8 cellular contexts compared by ENCODE assay signal in genomic region chr15:84634228-84634837, GRCh38. TPM values are rescaled to one million over a fixed set of nuclear protein-coding genes. Genes with fewer than 3 reads are reported as not detected.
A peak's percentile ranks its signal among the peaks of the same experiment; 100 is the strongest.
DNase-seq lines count a peak whose midpoint lies in the region; ATAC-seq and TF ChIP-seq lines count a peak whose summit lies in the region.

No MANE protein-coding gene starts in this region.

- peaks cover 5% of the 10 kb centered on the region for H3K27me3 Mint-ChIP-seq in HFFc6 (ENCODE audit: insufficient read depth)
- H3K27me3 Mint-ChIP-seq in activated T-helper 2 cell treated with anti-CD3 and anti-CD28 coated beads, Interferon-gamma antibody, Interleukin-2, Interleukin-4, amounts not matched to agents 10 μg/mL and 5 μg/mL and 100 μg/mL, durations not matched to agents 14 hours and 24 hours and 36 hours (ENCODE audit: low read depth): no peaks in the 10 kb centered on the region

- ATAC-seq in stimulated activated effector memory CD8-positive, alpha-beta T cell treated with anti-CD3 and anti-CD28 coated beads, Interleukin-12 subunit alpha, Interleukin-12 subunit beta, amount 100 ng/mL, for 72 hours: no peak
- no peak for ATAC-seq in HG03439 (IDR thresholded peaks at IDR 0.05; ENCODE audit: unreplicated experiment)

- H3K4me1 Mint-ChIP-seq in HFFc6 (ENCODE audit: low read depth): peaks cover 58% of the 10 kb centered on the region
- peaks cover 43% of the 10 kb centered on the region for H3K4me1 Mint-ChIP-seq in activated T-helper 2 cell treated with anti-CD3 and anti-CD28 coated beads, Interferon-gamma antibody, Interleukin-2, Interleukin-4, amounts not matched to agents 10 μg/mL and 5 μg/mL and 100 μg/mL, durations not matched to agents 14 hours and 24 hours and 36 hours (ENCODE audit: low read depth)
- H3K4me1 Mint-ChIP-seq in stimulated activated effector memory CD8-positive, alpha-beta T cell treated with anti-CD3 and anti-CD28 coated beads, Interleukin-12 subunit alpha, Interleukin-12 subunit beta, amount 100 ng/mL, for 72 hours: peaks cover 37% of the 10 kb centered on the region

- peak overlapping the region; percentile 29; the same call in 1 of the 2 replicates for H3K27ac Mint-ChIP-seq in HFFc6
- H3K27ac Mint-ChIP-seq in activated T-helper 2 cell treated with anti-CD3 and anti-CD28 coated beads, Interferon-gamma antibody, Interleukin-2, Interleukin-4, amounts not matched to agents 10 μg/mL and 5 μg/mL and 100 μg/mL, durations not matched to agents 14 hours and 24 hours and 36 hours: peak overlapping the region; percentile 55
- H3K27ac Mint-ChIP-seq in stimulated activated effector memory CD8-positive, alpha-beta T cell treated with anti-CD3 and anti-CD28 coated beads, Interleukin-12 subunit alpha, Interleukin-12 subunit beta, amount 100 ng/mL, for 72 hours: peak overlapping the region; percentile 94

- DNase-seq in HFFc6 (no peak), HuH-7 (ENCODE audit: low spot score) (no peak), NCI-H187 (lab: John Stamatoyannopoulos, UW) (no peak)
- no peak for DNase-seq in activated T-helper 2 cell treated with anti-CD3 and anti-CD28 coated beads, Interferon-gamma antibody, Interleukin-2, Interleukin-4, amounts not matched to agents 10 μg/mL and 5 μg/mL and 100 μg/mL, durations not matched to agents 14 hours and 24 hours and 36 hours (ENCODE audit: low spot score)
- no peak for DNase-seq in stimulated activated effector memory CD8-positive, alpha-beta T cell treated with anti-CD3 and anti-CD28 coated beads, Interleukin-12 subunit alpha, Interleukin-12 subunit beta, amount 100 ng/mL, for 72 hours (ENCODE audit: low spot score in 2 of 2)
- DNase-seq in activated effector memory CD4-positive, alpha-beta T cell treated with Interleukin-2 at 50 U/mL for 16 hours: no peak

- H3K36me3 Mint-ChIP-seq in HFFc6 (ENCODE audit: low read depth): peaks cover 27% of the 10 kb centered on the region
- peaks cover 35% of the 10 kb centered on the region for H3K36me3 Mint-ChIP-seq in activated T-helper 2 cell treated with anti-CD3 and anti-CD28 coated beads, Interferon-gamma antibody, Interleukin-2, Interleukin-4, amounts not matched to agents 10 μg/mL and 5 μg/mL and 100 μg/mL, durations not matched to agents 14 hours and 24 hours and 36 hours (ENCODE audit: low read depth)
- peaks cover 73% of the 10 kb centered on the region for H3K36me3 Mint-ChIP-seq in stimulated activated effector memory CD8-positive, alpha-beta T cell treated with anti-CD3 and anti-CD28 coated beads, Interleukin-12 subunit alpha, Interleukin-12 subunit beta, amount 100 ng/mL, for 72 hours

- no peak for TF ChIP-seq CTCF in HFFc6 (IDR thresholded peaks at IDR 0.05)

- intact Hi-C loops in activated T-helper 2 cell treated with anti-CD3 and anti-CD28 coated beads, Interferon-gamma antibody, Interleukin-2, Interleukin-4, amounts not matched to agents 10 μg/mL and 5 μg/mL and 100 μg/mL, durations not matched to agents 14 hours and 24 hours and 36 hours (cut with micrococcal nuclease): no loop called here

- peak overlapping the region; percentile 64; the same call in 1 of the 2 replicates for H3K4me3 ChIP-seq in iPS-18c (ENCODE audit: insufficient read depth, low read depth, low read length)

- H3K9me3 ChIP-seq in iPS-18c (ENCODE audit: control insufficient read depth, insufficient read depth, low read length): no peaks in the 10 kb centered on the region

- H3K9me3 Mint-ChIP-seq in HFFc6: no peaks in the 10 kb centered on the region
- no peaks in the 10 kb centered on the region for H3K9me3 Mint-ChIP-seq in activated T-helper 2 cell treated with anti-CD3 and anti-CD28 coated beads, Interferon-gamma antibody, Interleukin-2, Interleukin-4, amounts not matched to agents 10 μg/mL and 5 μg/mL and 100 μg/mL, durations not matched to agents 14 hours and 24 hours and 36 hours
- H3K9me3 Mint-ChIP-seq in stimulated activated effector memory CD8-positive, alpha-beta T cell treated with anti-CD3 and anti-CD28 coated beads, Interleukin-12 subunit alpha, Interleukin-12 subunit beta, amount 100 ng/mL, for 72 hours: no peaks in the 10 kb centered on the region

- peak overlapping the region; percentile 83 for H3K4me3 Mint-ChIP-seq in HFFc6
- peak overlapping the region; percentile 94 for H3K4me3 Mint-ChIP-seq in activated T-helper 2 cell treated with anti-CD3 and anti-CD28 coated beads, Interferon-gamma antibody, Interleukin-2, Interleukin-4, amounts not matched to agents 10 μg/mL and 5 μg/mL and 100 μg/mL, durations not matched to agents 14 hours and 24 hours and 36 hours (ENCODE audit: low read depth)
- H3K4me3 Mint-ChIP-seq in stimulated activated effector memory CD8-positive, alpha-beta T cell treated with anti-CD3 and anti-CD28 coated beads, Interleukin-12 subunit alpha, Interleukin-12 subunit beta, amount 100 ng/mL, for 72 hours: peak overlapping the region; percentile 87

RNA-seq across cellular contexts. Expression of gene WDR73, which starts 19.8 kb away (rescaled TPM):
- 10 to 100 TPM; 19.9 to 23.7 (median 21.4) TPM for total RNA-seq in HFFc6 (2021; fragmentation: NEBNext Ultra II Directional; extraction: Animal tissue kit (Norgen Biotek cat#: 25700))
- total RNA-seq in activated T-helper 2 cell treated with anti-CD3 and anti-CD28 coated beads, Interferon-gamma antibody, Interleukin-2, Interleukin-4, amounts not matched to agents 10 μg/mL and 5 μg/mL and 100 μg/mL, durations not matched to agents 14 hours and 24 hours and 36 hours: 20.5 and 21.3 TPM in 2 replicates

RNA-seq across cellular contexts. Expression of gene NMB, which starts 23.7 kb away (rescaled TPM):
- total RNA-seq in HFFc6 (2021; fragmentation: NEBNext Ultra II Directional; extraction: Animal tissue kit (Norgen Biotek cat#: 25700)): 1 to 10 TPM; 4.4 to 7.1 (median 5.5) TPM
- 2.5 and 3.0 TPM in 2 replicates for total RNA-seq in activated T-helper 2 cell treated with anti-CD3 and anti-CD28 coated beads, Interferon-gamma antibody, Interleukin-2, Interleukin-4, amounts not matched to agents 10 μg/mL and 5 μg/mL and 100 μg/mL, durations not matched to agents 14 hours and 24 hours and 36 hours

RNA-seq across cellular contexts. Expression of gene ZSCAN2, which starts 33.5 kb away (rescaled TPM):
- 1 to 10 TPM; 4.5 to 5.9 (median 5.5) TPM for total RNA-seq in HFFc6 (2021; fragmentation: NEBNext Ultra II Directional; extraction: Animal tissue kit (Norgen Biotek cat#: 25700))
- total RNA-seq in activated T-helper 2 cell treated with anti-CD3 and anti-CD28 coated beads, Interferon-gamma antibody, Interleukin-2, Interleukin-4, amounts not matched to agents 10 μg/mL and 5 μg/mL and 100 μg/mL, durations not matched to agents 14 hours and 24 hours and 36 hours: 10.1 and 10.6 TPM in 2 replicates

Comparison
In these comparisons a context has a peak if more than half of its experiments do, and no peak if none do; other contexts are left out.
1. H3K27ac Mint-ChIP-seq: peak in every context shown above with its lines; median percentile 94 in stimulated activated effector memory CD8-positive, alpha-beta T cell treated with anti-CD3 and anti-CD28 coated beads, Interleukin-12 subunit alpha, Interleukin-12 subunit beta, amount 100 ng/mL, for 72 hours; 55 in activated T-helper 2 cell treated with anti-CD3 and anti-CD28 coated beads, Interferon-gamma antibody, Interleukin-2, Interleukin-4, amounts not matched to agents 10 μg/mL and 5 μg/mL and 100 μg/mL, durations not matched to agents 14 hours and 24 hours and 36 hours; 29 in HFFc6.